Comparison of ENCODE assay signal across 28 cellular contexts in the genomic region with DNA sequence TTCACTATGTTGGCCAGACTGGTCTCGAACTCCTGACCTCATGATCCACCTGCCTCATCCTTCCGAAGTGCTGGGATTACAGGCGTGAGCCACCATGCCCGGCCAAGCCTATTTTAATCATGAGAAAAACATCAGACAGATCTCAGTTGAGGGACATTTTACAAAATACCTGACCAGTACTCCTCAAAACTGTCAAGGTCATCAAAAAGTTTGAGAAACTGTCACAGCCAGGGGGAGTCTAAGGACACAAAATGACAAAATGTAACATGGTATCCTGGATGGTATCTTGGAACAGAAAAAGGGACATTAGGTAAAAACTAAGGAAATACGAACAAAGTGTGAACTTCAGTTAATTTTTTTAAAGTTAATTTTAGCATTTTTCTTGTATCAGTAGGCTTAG.
DNase-seq lines count a peak whose midpoint lies in the region; ATAC-seq, FAIRE-seq and TF ChIP-seq lines count a peak whose summit lies in the region.
"Had no signal": no experiment of that assay in that cellular context is flagged by ENCODE, and none has a peak within 500 bp of the region (broad histone marks: within the 10 kb centered on the region; RNA-seq: fewer than 3 reads in every experiment).

No MANE protein-coding gene starts in this region.

- no peak overlapping the region for H2BK120ac ChIP-seq in IMR-90 (ENCODE audit: low read depth, low read length)

- no peak for DNase-seq in HepG2 (ENCODE audit: low spot score)
- DNase-seq in right lobe of liver = no peak
- no peak for DNase-seq in IMR-90
- DNase-seq in endodermal cell = no peak
- no peak for DNase-seq in stimulated activated effector memory CD8-positive, alpha-beta T cell treated with anti-CD3 and anti-CD28 coated beads, Interleukin-12 subunit alpha, Interleukin-12 subunit beta, amount 100 ng/mL, for 72 hours (ENCODE audit: low spot score in 2 of 2)
- DNase-seq in activated CD4-positive, alpha-beta T cell treated with anti-CD3 and anti-CD28 coated beads, Interleukin-2, amount 50 U/mL, for 4 hours = no peak
- DNase-seq: ACHN; BE2C; C1 segment of cervical spinal cord; CD4-positive, alpha-beta memory T cell; CD4-positive, CD25-positive, alpha-beta regulatory T cell; CD8-positive, alpha-beta memory T cell; COR-L47; DMS 273 treated with DMSO at 0.1 percent for 48 hours; DMS153; DMS53; DMS79; DND-41; EL; GDM1 had no signal

- CTCF ChIA-PET in HepG2 (lab: Yijun Ruan, JAX; ENCODE audit: low intra/inter-chr PET ratio, low total read pairs) = no interaction called here
- CTCF ChIA-PET in IMR-90 (lab: Yijun Ruan, JAX) = no interaction called here

- BruUV-seq in HepG2 (replicated peaks; lab: Mats Ljungman, UMichigan) (no TSS peak), IMR-90 (replicated peaks; lab: Mats Ljungman, UMichigan) (no TSS peak)

- no peak overlapping the region for H3K4me3 Mint-ChIP-seq in endodermal cell
- no peak overlapping the region for H3K4me3 Mint-ChIP-seq in stimulated activated effector memory CD8-positive, alpha-beta T cell treated with anti-CD3 and anti-CD28 coated beads, Interleukin-12 subunit alpha, Interleukin-12 subunit beta, amount 100 ng/mL, for 72 hours
- H3K4me3 Mint-ChIP-seq: CD14-positive monocyte; CD4-positive, alpha-beta memory T cell; CD4-positive, CD25-positive, alpha-beta regulatory T cell; CD8-positive, alpha-beta memory T cell had no signal

- in situ Hi-C loops in HepG2 (cut with HindIII; ENCODE audit: extremely low pct_ligation_motif_present, low pct_unique_long_range_greater_than_20kb) = no loop called here
- in situ Hi-C loops in IMR-90 (cut with MboI; ENCODE audit: low sequenced_read_pairs) = no loop called here

- H3K56ac ChIP-seq in IMR-90 (ENCODE audit: extremely low read depth, insufficient read depth, low read length) = no peak overlapping the region

- POLR2A ChIA-PET in HepG2 (lab: Yijun Ruan, JAX) (no interaction called here), IMR-90 (lab: Charles Lee; ENCODE audit: unreplicated experiment) (no interaction called here)

- H4K91ac ChIP-seq in IMR-90 (ENCODE audit: insufficient read depth, low read depth, low read length) = no peak overlapping the region

- TF ChIP-seq RAD21 in HepG2 (CRISPR knock-in tag; IDR thresholded peaks at IDR 0.05) (no peak), IMR-90 (IDR thresholded peaks at IDR 0.05; ENCODE audit: low read length) (no peak)

- no peaks in the 10 kb centered on the region for H4K20me1 ChIP-seq in HepG2 (ENCODE audit: insufficient read depth, low read length)
- no peaks in the 10 kb centered on the region for H4K20me1 ChIP-seq in IMR-90 (ENCODE audit: insufficient read depth, low read length)
- H4K20me1 ChIP-seq: BLaER1 had no signal

- H2AK5ac ChIP-seq in IMR-90 (ENCODE audit: low read depth, low read length) = no peak overlapping the region

- no peak overlapping the region for H3K23ac ChIP-seq in IMR-90 (ENCODE audit: low read depth, low read length)

- H3K18ac ChIP-seq in IMR-90 (ENCODE audit: low read depth, low read length) = no peak overlapping the region

- no peaks in the 10 kb centered on the region for H3K27me3 Mint-ChIP-seq in endodermal cell (ENCODE audit: insufficient read depth)
- H3K27me3 Mint-ChIP-seq: CD4-positive, alpha-beta memory T cell; CD4-positive, CD25-positive, alpha-beta regulatory T cell had no signal

- H3K36me3 Mint-ChIP-seq in endodermal cell (ENCODE audit: low read depth) = peaks cover 2% of the 10 kb centered on the region
- no peaks in the 10 kb centered on the region for H3K36me3 Mint-ChIP-seq in stimulated activated effector memory CD8-positive, alpha-beta T cell treated with anti-CD3 and anti-CD28 coated beads, Interleukin-12 subunit alpha, Interleukin-12 subunit beta, amount 100 ng/mL, for 72 hours
- H3K36me3 Mint-ChIP-seq: CD14-positive monocyte; CD4-positive, alpha-beta memory T cell; CD4-positive, CD25-positive, alpha-beta regulatory T cell; CD8-positive, alpha-beta memory T cell had no signal

- dilution Hi-C loops in IMR-90 (cut with HindIII; ENCODE audit: low sequenced_read_pairs, unreplicated experiment) = no loop called here

- no peak overlapping the region for H4K8ac ChIP-seq in IMR-90 (ENCODE audit: low read depth in 2 of 2, low read length in 2 of 2)

- H3K79me1 ChIP-seq in IMR-90 (ENCODE audit: low read depth in 1 of 2, low read length in 2 of 2) = no peaks in the 10 kb centered on the region

- H3K9me3 ChIP-seq in HepG2 (ENCODE audit: low read length) (no peaks in the 10 kb centered on the region), right lobe of liver (no peaks in the 10 kb centered on the region), IMR-90 (ENCODE audit: control insufficient read depth, insufficient read depth, low read length) (no peaks in the 10 kb centered on the region), endodermal cell (ENCODE audit: control insufficient read depth, low read length) (no peaks in the 10 kb centered on the region)
- H3K9me3 ChIP-seq: BE2C, BLaER1 had no signal

- no peak overlapping the region for H2AK9ac ChIP-seq in IMR-90 (replicated peaks; ENCODE audit: low read depth, low read length, poor library complexity)

- H3K4me3 ChIP-seq in HepG2 (replicated peaks in 1 of 3; ENCODE audit: insufficient read depth in 1 of 3, low read depth in 2 of 3, low read length in 3 of 3) (no peak overlapping the region), right lobe of liver (no peak overlapping the region), IMR-90 (ENCODE audit: insufficient read depth, low read depth, low read length) (no peak overlapping the region), endodermal cell (ENCODE audit: low read length) (no peak overlapping the region)
- H3K4me3 ChIP-seq: BLaER1, GM12878 had no signal

- H3K4me1 Mint-ChIP-seq in endodermal cell = peaks cover 18% of the 10 kb centered on the region
- no peaks in the 10 kb centered on the region for H3K4me1 Mint-ChIP-seq in stimulated activated effector memory CD8-positive, alpha-beta T cell treated with anti-CD3 and anti-CD28 coated beads, Interleukin-12 subunit alpha, Interleukin-12 subunit beta, amount 100 ng/mL, for 72 hours
- H3K4me1 Mint-ChIP-seq: CD14-positive monocyte; CD4-positive, alpha-beta memory T cell; CD4-positive, CD25-positive, alpha-beta regulatory T cell; CD8-positive, alpha-beta memory T cell had no signal

- no peaks in the 10 kb centered on the region for H3K27me3 ChIP-seq in HepG2 (ENCODE audit: control insufficient read depth in 1 of 2, insufficient read depth in 2 of 2, low read length in 2 of 2)
- no peaks in the 10 kb centered on the region for H3K27me3 ChIP-seq in right lobe of liver
- H3K27me3 ChIP-seq in IMR-90 (ENCODE audit: control insufficient read depth, insufficient read depth, low read length) = no peaks in the 10 kb centered on the region
- no peaks in the 10 kb centered on the region for H3K27me3 ChIP-seq in endodermal cell (ENCODE audit: control insufficient read depth, insufficient read depth, low read length, poor library complexity, severe bottlenecking)
- H3K27me3 ChIP-seq: BE2C, BLaER1 had no signal

- H2BK5ac ChIP-seq in IMR-90 (ENCODE audit: low read depth, low read length, poor library complexity, severe bottlenecking) = no peak overlapping the region

- H4K5ac ChIP-seq in IMR-90 (ENCODE audit: low read depth, low read length) = no peak overlapping the region

- no peak overlapping the region for H2BK20ac ChIP-seq in IMR-90 (ENCODE audit: low read depth, low read length)

- H3K36me3 ChIP-seq in HepG2 (replicated peaks in 1 of 2; ENCODE audit: control insufficient read depth in 1 of 2, insufficient read depth in 2 of 2, low read length in 2 of 2) = no peaks in the 10 kb centered on the region
- H3K36me3 ChIP-seq in right lobe of liver = no peaks in the 10 kb centered on the region
- H3K36me3 ChIP-seq in IMR-90 (ENCODE audit: control insufficient read depth, insufficient read depth, low read length) = no peaks in the 10 kb centered on the region
- no peaks in the 10 kb centered on the region for H3K36me3 ChIP-seq in endodermal cell (ENCODE audit: control insufficient read depth, insufficient read depth, low read length)
- H3K36me3 ChIP-seq: BE2C, BLaER1 had no signal

- TF ChIP-seq POLR2A in HepG2 (IDR thresholded peaks at IDR 0.05; ENCODE audit: insufficient read depth in 1 of 2, low read depth in 2 of 2, low read length in 2 of 2) = no peak
- no peak for TF ChIP-seq POLR2A in right lobe of liver (IDR thresholded peaks at IDR 0.05)
- TF ChIP-seq POLR2A in IMR-90 (IDR thresholded peaks at IDR 0.05; ENCODE audit: low read depth, low read length) = no peak

- no peaks in the 10 kb centered on the region for H3K79me2 ChIP-seq in HepG2 (ENCODE audit: insufficient read depth, low read length)

- no peak overlapping the region for H3K4ac ChIP-seq in IMR-90 (ENCODE audit: low read depth, low read length)

- no peak overlapping the region for H3K4me2 ChIP-seq in HepG2 (ENCODE audit: low read depth, low read length)
- H3K4me2 ChIP-seq in IMR-90 (ENCODE audit: low read depth, low read length) = no peak overlapping the region
- H3K4me2 ChIP-seq: BLaER1 had no signal

- no peaks in the 10 kb centered on the region for H3K9me3 Mint-ChIP-seq in endodermal cell
- no peaks in the 10 kb centered on the region for H3K9me3 Mint-ChIP-seq in stimulated activated effector memory CD8-positive, alpha-beta T cell treated with anti-CD3 and anti-CD28 coated beads, Interleukin-12 subunit alpha, Interleukin-12 subunit beta, amount 100 ng/mL, for 72 hours
- H3K9me3 Mint-ChIP-seq: CD4-positive, alpha-beta memory T cell; CD4-positive, CD25-positive, alpha-beta regulatory T cell; CD8-positive, alpha-beta memory T cell had no signal

- TF ChIP-seq CTCF in HepG2 (CRISPR knock-in tag; IDR thresholded peaks at IDR 0.05) (no peak), right lobe of liver (IDR thresholded peaks at IDR 0.05) (no peak), IMR-90 (conservative IDR thresholded peaks at IDR 0.05; ENCODE audit: low read depth, low read length) (no peak), VCaP (conservative IDR thresholded peaks at IDR 0.05) (0 out of 2 replicates have a peak, but pooled peaks have one; percentile 6), endodermal cell (conservative IDR thresholded peaks at IDR 0.05) (peak; percentile 25)

- no peak overlapping the region for H2AFZ ChIP-seq in HepG2 (ENCODE audit: low read length)
- H2AFZ ChIP-seq in IMR-90 (replicated peaks; ENCODE audit: low read length, poor library complexity) = no peak overlapping the region

- no peaks in the 10 kb centered on the region for H3K9me1 ChIP-seq in IMR-90 (ENCODE audit: insufficient read depth, low read length)

- ATAC-seq in HepG2 (no peak), right lobe of liver (no peak), IMR-90 (ENCODE audit: low read depth) (no peak), HG02759 (IDR thresholded peaks at IDR 0.05; ENCODE audit: unreplicated experiment) (no peak)
- no peak for ATAC-seq in stimulated activated effector memory CD8-positive, alpha-beta T cell treated with anti-CD3 and anti-CD28 coated beads, Interleukin-12 subunit alpha, Interleukin-12 subunit beta, amount 100 ng/mL, for 72 hours
- ATAC-seq: GM12878 had no signal

- H3K9ac ChIP-seq in HepG2 (ENCODE audit: insufficient read depth, low read depth, low read length) (no peak overlapping the region), IMR-90 (ENCODE audit: low read depth, low read length) (no peak overlapping the region), endodermal cell (ENCODE audit: extremely low read depth, low read length, poor library complexity, severe bottlenecking) (no peak overlapping the region)
- H3K9ac ChIP-seq: BLaER1 had no signal

- no peak overlapping the region for H3K27ac ChIP-seq in HepG2 (ENCODE audit: extremely low read length, insufficient read depth, low read length)
- no peak overlapping the region for H3K27ac ChIP-seq in right lobe of liver
- no peak overlapping the region for H3K27ac ChIP-seq in IMR-90 (ENCODE audit: insufficient read depth, low read length)
- no peak overlapping the region for H3K27ac ChIP-seq in VCaP
- no peak overlapping the region for H3K27ac ChIP-seq in endodermal cell (ENCODE audit: low read depth, low read length)
- H3K27ac ChIP-seq: 22Rv1, BLaER1 had no signal

- no peak overlapping the region for H3K14ac ChIP-seq in IMR-90 (replicated peaks; ENCODE audit: low read depth, low read length)

- TF ChIP-seq EP300 in HepG2 (IDR thresholded peaks at IDR 0.05; ENCODE audit: low read depth in 2 of 2, low read length in 2 of 2) = no peak
- TF ChIP-seq EP300 in HepG2 (CRISPR knock-in tag; IDR thresholded peaks at IDR 0.05; ENCODE audit: borderline replicate concordance) = no peak

- H3K27ac Mint-ChIP-seq in endodermal cell = no peak overlapping the region
- H3K27ac Mint-ChIP-seq in stimulated activated effector memory CD8-positive, alpha-beta T cell treated with anti-CD3 and anti-CD28 coated beads, Interleukin-12 subunit alpha, Interleukin-12 subunit beta, amount 100 ng/mL, for 72 hours = no peak overlapping the region
- H3K27ac Mint-ChIP-seq: CD14-positive monocyte; CD4-positive, alpha-beta memory T cell; CD4-positive, CD25-positive, alpha-beta regulatory T cell; CD8-positive, alpha-beta memory T cell had no signal

- no peaks in the 10 kb centered on the region for H3K4me1 ChIP-seq in HepG2 (ENCODE audit: insufficient read depth, low read length)
- no peaks in the 10 kb centered on the region for H3K4me1 ChIP-seq in right lobe of liver
- no peaks in the 10 kb centered on the region for H3K4me1 ChIP-seq in IMR-90 (ENCODE audit: control insufficient read depth, insufficient read depth, low read length)
- peaks cover 8% of the 10 kb centered on the region for H3K4me1 ChIP-seq in endodermal cell (ENCODE audit: control insufficient read depth, insufficient read depth, low read length)
- H3K4me1 ChIP-seq: BE2C, BLaER1 had no signal

- no peak for FAIRE-seq in HepG2 (lab: Jason Lieb, UNC)
- FAIRE-seq: GM12878, GM12892, GM18507 had no signal

- WGBS in HepG2 (ENCODE audit: low lambda C conversion rate) = 20% methylated on average over 5 of the region's 5 CpGs
- 96% methylated on average over 5 of the region's 5 CpGs for WGBS in right lobe of liver (ENCODE audit: insufficient coverage, low coverage, low lambda C conversion rate, missing lambda C conversion rate)
- 73% methylated on average over 4 of the region's 5 CpGs; no CpG with 5 or more reads in 1 of the 2 experiments for WGBS in IMR-90 (ENCODE audit: extremely low coverage in 2 of 2, insufficient read length in 1 of 2), 2 experiments
- 90 to 93% methylated on average over 2 to 5 of the region's 5 CpGs for WGBS in endodermal cell (ENCODE audit: insufficient coverage in 1 of 2, insufficient read length in 1 of 2), 2 experiments

- intact Hi-C loops in HepG2 (cut with micrococcal nuclease; ENCODE audit: unreplicated experiment) (loop anchor here (5.0 kb wide), 1 partner anchor 1874 kb away; no protein-coding TSS in a partner anchor), right lobe of liver (cut with DNase I) (no loop called here), IMR-90 (cut with micrococcal nuclease) (no loop called here)

- no peak overlapping the region for H2BK15ac ChIP-seq in IMR-90 (ENCODE audit: low read depth, low read length)

Comparison
In these comparisons a context has a peak if more than half of its experiments do, and no peak if none do; other contexts are left out.
1. CTCF ChIP-seq: peak in VCaP (single experiment) and endodermal cell (single experiment); none in HepG2 (single experiment), right lobe of liver (0 of 4) and IMR-90 (single experiment).